ENCODE assay signal across 7 cellular contexts in the genomic region with DNA sequence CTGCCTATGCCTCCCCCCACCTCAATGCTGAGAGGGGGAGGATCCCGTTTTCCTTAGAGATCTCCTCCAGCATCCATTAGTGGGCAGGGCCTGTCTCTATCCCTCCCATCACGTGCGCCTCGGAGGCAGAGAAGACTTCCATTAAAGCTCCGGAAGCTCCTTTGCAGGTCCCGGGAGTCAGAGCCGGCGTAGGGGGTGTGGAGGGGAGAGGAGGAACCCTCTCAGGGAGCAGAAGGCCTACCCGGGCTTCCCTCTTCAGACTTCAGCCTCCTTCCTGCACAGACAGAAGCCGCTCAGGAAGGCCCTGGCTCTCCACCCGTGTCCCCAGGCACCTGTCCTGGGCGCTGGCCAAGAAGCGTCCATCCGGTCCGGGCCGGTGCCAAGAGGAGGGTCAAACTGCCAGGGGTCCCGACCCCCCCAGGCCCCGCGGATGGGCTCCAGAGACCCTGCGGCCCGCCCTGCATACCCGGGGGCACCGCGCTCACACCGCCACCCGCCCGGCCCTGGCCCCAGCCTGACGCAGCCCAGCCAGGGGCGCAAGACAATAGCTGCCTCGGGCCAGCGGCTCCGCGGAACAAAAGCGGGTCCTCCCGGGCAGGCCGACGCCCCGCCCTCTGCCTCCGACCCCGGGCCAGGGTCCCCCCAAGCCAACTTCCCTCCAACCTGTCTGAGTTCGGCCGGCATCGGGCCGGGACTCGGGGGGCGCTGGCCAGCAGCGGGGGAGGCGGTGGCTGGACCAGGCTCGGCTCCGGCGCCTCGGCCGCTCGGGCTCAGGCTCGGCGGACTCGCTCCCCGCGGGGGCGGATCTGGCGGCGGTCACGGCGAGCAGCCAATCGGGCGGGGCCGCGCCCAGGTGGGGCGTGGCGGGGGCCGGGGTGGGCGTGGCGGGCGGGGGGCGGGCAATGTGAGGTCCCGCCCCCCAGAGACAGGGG. TPM values are rescaled to one million over a fixed set of nuclear protein-coding genes. Genes with fewer than 3 reads are reported as not detected.
A peak's percentile ranks its signal among the peaks of the same experiment; 100 is the strongest.
DNase-seq lines count a peak whose midpoint lies in the region; ATAC-seq and TF ChIP-seq lines count a peak whose summit lies in the region.

No MANE protein-coding gene starts in this region.

- no peaks in the 10 kb centered on the region for H3K9me2 ChIP-seq in MM.1S (replicated peaks; ENCODE audit: insufficient read depth, low read length)

- peak overlapping the region; percentile 71 for H3K4me3 ChIP-seq in MM.1S (ENCODE audit: low read length)
- peak overlapping the region; percentile 70 to 93 for H3K4me3 ChIP-seq in ascending aorta
- H3K4me3 ChIP-seq in right cardiac atrium (ENCODE audit: low read length), result peak overlapping the region; percentile 75
- H3K4me3 ChIP-seq in uterus, result peak overlapping the region; percentile 43 to 60

- H3K27me3 ChIP-seq in MM.1S (replicated peaks; ENCODE audit: insufficient read depth, low read length), result peaks cover 27% of the 10 kb centered on the region
- H3K27me3 ChIP-seq in ascending aorta, result no peaks in the 10 kb centered on the region
- H3K27me3 ChIP-seq in right cardiac atrium (ENCODE audit: control insufficient read depth, insufficient read depth), result no peaks in the 10 kb centered on the region
- H3K27me3 ChIP-seq in uterus, result no peaks in the 10 kb centered on the region

- peak overlapping the region; percentile 97 for H3K4me2 ChIP-seq in MM.1S (ENCODE audit: low read depth, low read length)

- intact Hi-C loops in ascending aorta (cut with DNase I) (loop anchor here (2.0 kb wide), 1 partner anchor 30 kb away; a partner anchor contains a TSS), right cardiac atrium (cut with DNase I) (no loop called here), uterus (cut with DNase I; ENCODE audit: low total_unique reads) (no loop called here)

- WGBS in right cardiac atrium, result under 1% methylated on average over 75 of the region's 76 CpGs

- peak overlapping the region; percentile 75 for H3K4me3 Mint-ChIP-seq in T-helper 17 cell

- peak; percentile 60 for ATAC-seq in GM18505 (IDR thresholded peaks at IDR 0.05; ENCODE audit: unreplicated experiment)
- ATAC-seq in T-helper 17 cell, result peak; percentile 94
- ATAC-seq in right cardiac atrium, result peak; percentile 85 to 89

- no peaks in the 10 kb centered on the region for H3K79me2 ChIP-seq in MM.1S (ENCODE audit: low read length)

- TF ChIP-seq POLR2A in GM18505 (IDR thresholded peaks at IDR 0.05; ENCODE audit: borderline replicate concordance, extremely low read depth, insufficient read depth, insufficient read length) (no peak), uterus (IDR thresholded peaks at IDR 0.05) (peak; percentile 52 to 85)

- H3K27ac ChIP-seq in MM.1S (ENCODE audit: low read length) (no peak overlapping the region), ascending aorta (peak overlapping the region; percentile 97 to 99), right cardiac atrium (ENCODE audit: low read length) (peak overlapping the region; percentile 88), uterus (peak overlapping the region; percentile 67 to 87)

- H3K27me3 Mint-ChIP-seq in T-helper 17 cell, result no peaks in the 10 kb centered on the region

- H3K36me3 ChIP-seq in MM.1S (replicated peaks; ENCODE audit: insufficient read depth, low read length) (no peaks in the 10 kb centered on the region), ascending aorta (peaks cover under 1 to 1% of the 10 kb centered on the region in 2 donors), uterus (no peaks in the 10 kb centered on the region)

- H3K4me1 Mint-ChIP-seq in T-helper 17 cell, result no peaks in the 10 kb centered on the region

- H3F3A ChIP-seq in MM.1S (ENCODE audit: insufficient read depth, low read length), result no peaks in the 10 kb centered on the region

- no peaks in the 10 kb centered on the region for H3K36me3 Mint-ChIP-seq in T-helper 17 cell (ENCODE audit: low read depth)

- H3K9ac ChIP-seq in MM.1S (ENCODE audit: low read length), result peak overlapping the region; percentile 40

- TF ChIP-seq CTCF in MM.1S (IDR thresholded peaks at IDR 0.05; ENCODE audit: low read length) (no peak), ascending aorta (IDR thresholded peaks at IDR 0.05) (no peak), uterus (IDR thresholded peaks at IDR 0.05) (no peak)

- H2AFZ ChIP-seq in MM.1S (ENCODE audit: low read length), result peak overlapping the region; percentile 91

- H3K9me3 ChIP-seq in MM.1S (replicated peaks; ENCODE audit: insufficient read depth, low read length) (no peaks in the 10 kb centered on the region), T-helper 17 cell (ENCODE audit: control insufficient read depth, low read length, poor library complexity, severe bottlenecking) (no peaks in the 10 kb centered on the region), ascending aorta (no peaks in the 10 kb centered on the region), right cardiac atrium (ENCODE audit: control insufficient read depth, low read length) (no peaks in the 10 kb centered on the region), uterus (no peaks in the 10 kb centered on the region)

- no peaks in the 10 kb centered on the region for H4K20me1 ChIP-seq in MM.1S (ENCODE audit: insufficient read depth, low read length)

- peak; percentile 62 for DNase-seq in MM.1S
- DNase-seq in T-helper 17 cell, result peak; percentile 52 to 64 (median 58)
- DNase-seq in ascending aorta (ENCODE audit: low spot score in 2 of 2), result peak; percentile 42 to 88
- DNase-seq in right cardiac atrium, result peak; percentile 84 to 94 (median 94)
- peak; percentile 54 for DNase-seq in putamen (ENCODE audit: low spot score)
- peak; percentile 70 to 78 for DNase-seq in uterus

- H3K27ac Mint-ChIP-seq in T-helper 17 cell, result no peak overlapping the region

- H3K4me1 ChIP-seq in MM.1S (ENCODE audit: low read length) (peaks cover 16% of the 10 kb centered on the region), ascending aorta (peaks cover 38 to 49% of the 10 kb centered on the region in 2 donors), right cardiac atrium (ENCODE audit: control insufficient read depth, insufficient read depth, low read length) (peaks cover 11% of the 10 kb centered on the region), uterus (peaks cover 0 to 17% of the 10 kb centered on the region in 2 donors)

RNA-seq across cellular contexts. Expression of a gene that starts 29.9 kb away (rescaled TPM):
- total RNA-seq in T-helper 17 cell (1 to 10 TPM; 1.3 to 2.8 TPM), ascending aorta (252 TPM), right cardiac atrium (10 to 100 TPM; 11.1 to 27.4 (median 18.4) TPM), uterus (10 to 100 TPM in 2 of 4 donors, 1 to 10 TPM in 2; 1.5 to 43.4 (median 16.6) TPM)
- 21.7 TPM for polyA plus RNA-seq in right cardiac atrium

RNA-seq across cellular contexts. Expression of a gene that starts 34.2 kb away (rescaled TPM):
- 10 to 100 TPM; 31.7 to 44.3 TPM for total RNA-seq in T-helper 17 cell
- total RNA-seq in ascending aorta, result 26.3 TPM
- 10 to 100 TPM; 61.1 to 70.4 (median 67.3) TPM for total RNA-seq in right cardiac atrium
- 64.9 TPM for polyA plus RNA-seq in right cardiac atrium
- 10 to 100 TPM in 2 of 4 donors, 1 to 10 TPM in 2; 2.8 to 25.1 (median 13.3) TPM for total RNA-seq in uterus

RNA-seq across cellular contexts. Expression of a gene that starts 45.1 kb away (rescaled TPM):
- 10 to 100 TPM; 16.8 to 25.6 TPM for total RNA-seq in T-helper 17 cell
- 46.0 TPM for total RNA-seq in ascending aorta
- 10 to 100 TPM; 18.7 to 28.5 (median 26.0) TPM for total RNA-seq in right cardiac atrium
- 32.9 TPM for polyA plus RNA-seq in right cardiac atrium
- 10 to 100 TPM; 14.7 to 48.9 (median 25.6) TPM for total RNA-seq in uterus

RNA-seq across cellular contexts. Expression of a gene that starts 45.1 kb away (rescaled TPM):
- total RNA-seq in T-helper 17 cell (10 to 100 TPM; 28.2 to 37.3 TPM), ascending aorta (150 TPM), right cardiac atrium (10 to 100 TPM; 69.6 to 89.3 (median 84.4) TPM), uterus (100 to 1,000 TPM in 2 of 4 donors, 10 to 100 TPM in 2; 88.9 to 175 (median 108) TPM)
- 102 TPM for polyA plus RNA-seq in right cardiac atrium
